Comparison of ENCODE assay signal across 26 cellular contexts in the genomic region with DNA sequence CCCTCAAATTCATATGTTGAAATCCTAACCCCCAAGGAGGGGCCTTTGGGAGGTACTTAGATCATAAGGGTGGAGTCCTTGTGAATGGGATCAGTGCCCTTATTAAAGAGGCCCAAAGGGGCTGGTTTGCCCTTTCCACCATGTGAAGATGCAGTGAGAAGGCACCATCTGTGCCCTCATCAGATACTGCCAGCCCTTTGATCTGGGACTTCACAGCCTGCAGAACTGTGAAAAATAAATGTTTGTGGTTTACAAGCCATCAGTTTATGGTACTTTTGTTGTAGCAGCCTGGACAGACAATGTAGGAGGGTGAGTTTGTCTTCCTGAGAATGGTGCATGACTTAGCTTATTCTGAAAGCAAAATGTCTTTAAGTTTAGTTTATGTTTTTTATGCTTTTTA.
"Had no signal": no experiment of that assay in that cellular context is flagged by ENCODE, and none has a peak within 500 bp of the region (broad histone marks: within the 10 kb centered on the region; RNA-seq: fewer than 3 reads in every experiment).

No MANE protein-coding gene starts in this region.

- H3K4me1 ChIP-seq: foreskin keratinocyte, gastrocnemius medialis, heart left ventricle had no signal

- H3K27ac ChIP-seq: brain microvascular endothelial cell, coronary artery, dorsolateral prefrontal cortex, foreskin keratinocyte, gastrocnemius medialis, heart left ventricle had no signal

- H3K36me3 ChIP-seq: brain microvascular endothelial cell, gastrocnemius medialis, heart left ventricle had no signal

- H3K9me3 ChIP-seq: gastrocnemius medialis, heart left ventricle had no signal

- H3K27me3 ChIP-seq: brain microvascular endothelial cell had no signal

- DNase-seq: activated CD4-positive, alpha-beta memory T cell treated with anti-CD3 and anti-CD28 coated beads, Interleukin-2, amount 10 ng/mL, durations not matched to agents 7 days and 5 days; activated CD4-positive, alpha-beta T cell treated with anti-CD3 and anti-CD28 coated beads, Interleukin-2, amount 10 ng/mL, durations not matched to agents 24 days and 14 days; activated CD4-positive, CD25-positive, alpha-beta regulatory T cell; activated CD4-positive, CD25-positive, alpha-beta regulatory T cell treated with anti-CD3 and anti-CD28 coated beads, Interleukin-2, amount 50 U/mL, for 72 hours; activated CD8-positive, alpha-beta memory T cell treated with anti-CD3 and anti-CD28 coated beads, Interleukin-2, amount 50 U/mL, for 48 hours; activated gamma-delta T cell; activated naive CD4-positive, alpha-beta T cell; activated naive CD8-positive, alpha-beta T cell treated with anti-CD3 and anti-CD28 coated beads, Interleukin-2, amount 10 ng/mL, durations not matched to agents 7 days and 5 days; activated T-cell treated with anti-CD3 and anti-CD28 coated beads for 4 hours; activated T-cell treated with anti-CD3 and anti-CD28 coated beads, Interleukin-2, amount 50 U/mL, for 24 hours; anterior cingulate cortex; brain microvascular endothelial cell; dorsolateral prefrontal cortex; effector memory CD4-positive, alpha-beta T cell; gastrocnemius medialis; glutamatergic neuron; heart left ventricle; T-helper 17 cell; T1000 had no signal

- FAIRE-seq: astrocyte, bronchial epithelial cell had no signal

- H3K4me3 ChIP-seq: coronary artery, dorsolateral prefrontal cortex, gastrocnemius medialis, heart left ventricle had no signal

- ATAC-seq: activated CD4-positive, alpha-beta T cell treated with anti-CD3 and anti-CD28 coated beads for 36 hours; activated naive CD4-positive, alpha-beta T cell treated with anti-CD3 and anti-CD28 coated beads, Interleukin-2, amount 50 U/mL, for 72 hours; activated T-cell treated with anti-CD3 and anti-CD28 coated beads, Interleukin-2, amount 50 U/mL, for 72 hours; gastrocnemius medialis; heart left ventricle; T-helper 17 cell had no signal
